8 cellular contexts compared by ENCODE assay signal in the genomic region with DNA sequence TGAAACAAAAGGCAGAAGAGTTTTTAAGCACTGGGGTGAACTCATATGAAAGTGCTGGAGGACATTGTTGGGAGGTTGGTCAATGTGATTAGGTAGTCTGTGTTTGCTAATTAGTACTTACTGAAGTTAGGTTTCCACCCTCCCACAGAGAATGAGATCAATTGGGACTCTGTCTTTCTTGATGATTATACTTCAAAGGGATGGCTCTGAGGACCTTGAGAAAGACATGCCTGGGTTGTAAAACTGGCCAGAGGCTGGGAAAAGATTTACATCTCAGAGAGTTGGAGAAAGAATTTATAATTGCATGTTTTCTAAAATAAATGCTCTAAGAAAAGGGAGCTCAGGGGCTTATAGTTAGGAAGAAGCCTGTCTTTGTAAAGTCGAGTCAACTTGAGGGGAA.
"Had no signal": no experiment of that assay in that cellular context is flagged by ENCODE, and none has a peak within 500 bp of the region (broad histone marks: within the 10 kb centered on the region; RNA-seq: fewer than 3 reads in every experiment).

No MANE protein-coding gene starts in this region.

- FAIRE-seq: HTR-8/SVneo, K562 had no signal

- ATAC-seq: K562 had no signal

- H3K4me3 ChIP-seq: GM23248, K562 had no signal

- H3K9ac ChIP-seq: GM23248 had no signal

- DNase-seq: GM23248, GOT3, H9, HCEC 1CT, IMR-90, KG1 had no signal

- H3K27ac ChIP-seq: GM23248 had no signal

- H2AFZ ChIP-seq: GM23248 had no signal
